8 cellular contexts compared by ENCODE assay signal in genomic region chr2:135052042-135052876, GRCh38. TPM values are rescaled to one million over a fixed set of nuclear protein-coding genes. Genes with fewer than 3 reads are reported as not detected.
A peak's percentile ranks its signal among the peaks of the same experiment; 100 is the strongest.
DNase-seq lines count a peak whose midpoint lies in the region; ATAC-seq and TF ChIP-seq lines count a peak whose summit lies in the region.

Gene RAB3GAP1 (plus strand): TSS chr2:135052292. CDS start chr2:135052308, 16 bp downstream.

- H3K27me3 ChIP-seq in PC-3 (ENCODE audit: low read length) (no peaks in the 10 kb centered on the region), mucosa of rectum (ENCODE audit: control insufficient read depth in 2 of 2, insufficient read depth in 2 of 2, low read length in 2 of 2) (no peaks in the 10 kb centered on the region)

- 0 out of 2 replicates have a peak, but pooled peaks have one; percentile 12 for TF ChIP-seq CTCF in PC-3 (conservative IDR thresholded peaks at IDR 0.05; ENCODE audit: low read depth, low read length)

- H3K9me3 ChIP-seq in PC-3 (ENCODE audit: low read length) (no peaks in the 10 kb centered on the region), mucosa of rectum (ENCODE audit: control insufficient read depth in 2 of 2, low read length in 2 of 2) (no peaks in the 10 kb centered on the region)

- peak within 1 kb of the TSS; percentile 92 for H2AFZ ChIP-seq in PC-3 (ENCODE audit: low read length)

- peak; percentile 91 for DNase-seq in DMS 273 (lab: John Stamatoyannopoulos, UW; ENCODE audit: unreplicated experiment)
- DNase-seq in HuH-7 (ENCODE audit: low spot score) = peak; percentile 71
- peak; percentile 82 for DNase-seq in PC-3
- DNase-seq in activated T-cell treated with anti-CD3 and anti-CD28 coated beads for 48 hours (ENCODE audit: low read depth) = peak; percentile 88
- DNase-seq in erythroblast (lab: John Stamatoyannopoulos, UW) = peak; percentile 89 to 91
- DNase-seq in stimulated activated CD8-positive, alpha-beta memory T cell treated with anti-CD3 and anti-CD28 coated beads, Interleukin-4, amount 100 ng/mL, for 4 hours (ENCODE audit: low read depth in 2 of 2, low spot score in 1 of 2) = peak; percentile 75 to 85

- peaks cover 17% of the 10 kb centered on the region for H4K20me1 ChIP-seq in PC-3 (ENCODE audit: low read length)

- peak within 1 kb of the TSS; percentile 95 for H3K4me2 ChIP-seq in PC-3 (ENCODE audit: low read length)

- H3K4me1 ChIP-seq in PC-3 (ENCODE audit: insufficient read depth, low read length) (peaks cover 23% of the 10 kb centered on the region), mucosa of rectum (ENCODE audit: control insufficient read depth in 2 of 2, insufficient read depth in 2 of 2, low read length in 2 of 2) (peaks cover 12 to 14% of the 10 kb centered on the region in 2 donors)

- H3K9ac ChIP-seq in PC-3 (ENCODE audit: low read length) = peak within 1 kb of the TSS; percentile 93
- peak within 1 kb of the TSS; percentile 96 to 99 for H3K9ac ChIP-seq in mucosa of rectum (ENCODE audit: low read depth in 1 of 2, low read length in 2 of 2)

- CTCF ChIA-PET in PC-3 (lab: Charles Lee) = no interaction called here

- no peaks in the 10 kb centered on the region for H3K36me3 ChIP-seq in PC-3 (ENCODE audit: low read depth, low read length)
- peaks cover 0 to 2% of the 10 kb centered on the region in 2 donors for H3K36me3 ChIP-seq in mucosa of rectum (ENCODE audit: control insufficient read depth in 2 of 2, insufficient read depth in 2 of 2, low read length in 2 of 2)

- POLR2A ChIA-PET in PC-3 (lab: Charles Lee; ENCODE audit: unreplicated experiment) = interaction anchor here (0.5 to 0.6 kb wide), 2 partner anchors 56 to 188 kb away, joined by 5 to 7 read pairs; no protein-coding TSS in a partner anchor

- ATAC-seq in GM21526 (IDR thresholded peaks at IDR 0.05; ENCODE audit: low FRiP score, unreplicated experiment) (peak; percentile 82), PC-3 (peak; percentile 94)

- intact Hi-C loops in PC-3 (cut with micrococcal nuclease) = loop anchor here (1.0 to 5.0 kb wide), 3 partner anchors 41 to 205 kb away; no protein-coding TSS in a partner anchor

- TF ChIP-seq POLR2A in erythroblast (IDR thresholded peaks at IDR 0.05; ENCODE audit: low read length) = peak; percentile 93

- no peaks in the 10 kb centered on the region for H3F3A ChIP-seq in PC-3 (ENCODE audit: low read length, unreplicated experiment)

- peaks cover 52% of the 10 kb centered on the region for H3K79me2 ChIP-seq in PC-3 (ENCODE audit: low read length)

- peak within 1 kb of the TSS; percentile 92 for H3K4me3 ChIP-seq in PC-3 (ENCODE audit: low read length)
- H3K4me3 ChIP-seq in mucosa of rectum (ENCODE audit: low read length in 2 of 2) = peak within 1 kb of the TSS; percentile 92 to 99

- peak within 1 kb of the TSS; percentile 67 for H3K27ac ChIP-seq in PC-3 (ENCODE audit: low read length)
- H3K27ac ChIP-seq in mucosa of rectum (ENCODE audit: low read depth in 2 of 2, low read length in 2 of 2) = peak within 1 kb of the TSS; percentile 98 to 99

- no peaks in the 10 kb centered on the region for H3K9me2 ChIP-seq in PC-3 (replicated peaks; ENCODE audit: low read length)

- BruUV-seq in PC-3 (replicated peaks; lab: Mats Ljungman, UMichigan) = TSS peak; percentile 71

RNA-seq across cellular contexts. Expression of gene RAB3GAP1, which starts in this region (rescaled TPM):
- total RNA-seq in PC-3 (2014; rRNA removed) = 35.8 and 41.1 TPM in 2 replicates

Comparison
In these comparisons a context has a peak if more than half of its experiments do, and no peak if none do; other contexts are left out.
1. Peak in every context shown above with its lines: DNase-seq, ATAC-seq, H3K4me3 ChIP-seq and H3K27ac ChIP-seq.